15 cellular contexts compared by ENCODE assay signal in the genomic region with DNA sequence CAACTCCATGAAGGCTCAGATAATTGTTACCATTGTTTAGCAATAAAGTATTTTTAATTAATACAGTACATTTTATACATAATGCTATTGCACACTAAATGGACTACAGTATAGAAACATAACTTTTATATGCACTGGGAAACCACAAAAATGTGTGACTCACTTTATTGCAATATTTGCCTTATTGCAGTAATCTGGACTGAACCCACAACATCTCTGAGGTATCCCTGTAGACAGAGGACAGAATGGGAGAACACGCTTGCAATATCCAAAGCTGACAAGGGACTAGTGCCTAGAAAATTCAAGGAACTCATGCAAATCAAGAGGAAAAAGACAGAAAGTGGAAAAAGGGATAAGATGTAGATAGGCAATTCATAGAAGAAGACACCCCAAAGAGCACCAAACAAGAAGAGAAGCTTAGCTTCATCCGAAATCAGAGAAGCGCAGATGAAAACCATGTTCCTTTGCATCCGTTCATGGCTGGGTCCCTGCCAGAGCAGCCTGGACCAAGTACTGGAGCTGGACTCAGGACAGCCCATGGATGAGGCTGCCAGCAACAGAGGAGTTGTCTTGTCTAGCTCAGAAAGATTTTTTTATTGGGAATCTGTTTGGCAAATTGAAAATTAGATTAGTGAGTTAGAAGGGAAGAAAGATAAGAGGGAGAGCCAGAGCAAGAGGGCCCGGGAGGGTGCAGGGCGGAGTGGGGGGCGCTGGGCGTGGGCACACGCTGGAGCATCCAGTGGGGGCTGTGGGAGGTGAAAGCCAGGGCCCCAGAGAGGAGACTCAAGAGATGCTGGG. TPM values are rescaled to one million over a fixed set of nuclear protein-coding genes. Genes with fewer than 3 reads are reported as not detected.
A peak's percentile ranks its signal among the peaks of the same experiment; 100 is the strongest.
DNase-seq lines count a peak whose midpoint lies in the region; ATAC-seq and TF ChIP-seq lines count a peak whose summit lies in the region.
"Had no signal": no experiment of that assay in that cellular context is flagged by ENCODE, and none has a peak within 500 bp of the region (broad histone marks: within the 10 kb centered on the region; RNA-seq: fewer than 3 reads in every experiment).

No MANE protein-coding gene starts in this region.

- intact Hi-C loops in sciatic nerve (cut with DNase I): no loop called here
- intact Hi-C loops in body of pancreas (cut with DNase I): no loop called here

- no peak overlapping the region for H3K27ac ChIP-seq in body of pancreas
- H3K27ac ChIP-seq in neural progenitor cell: no peak overlapping the region
- H3K27ac ChIP-seq: tibial artery had no signal

- no peaks in the 10 kb centered on the region for H4K20me1 ChIP-seq in neural progenitor cell (ENCODE audit: low read depth)

- TF ChIP-seq CTCF in body of pancreas (IDR thresholded peaks at IDR 0.05) (no peak), neural progenitor cell (IDR thresholded peaks at IDR 0.05) (no peak)

- no peaks in the 10 kb centered on the region for H3K27me3 ChIP-seq in body of pancreas
- H3K27me3 ChIP-seq in neural progenitor cell: no peaks in the 10 kb centered on the region

- ATAC-seq in sciatic nerve (peak; percentile 66), GM21529 (IDR thresholded peaks at IDR 0.05; ENCODE audit: unreplicated experiment) (no peak), body of pancreas (no peak)
- ATAC-seq: effector memory CD8-positive, alpha-beta T cell had no signal

- H3K27ac Mint-ChIP-seq in neural progenitor cell: no peak overlapping the region
- H3K27ac Mint-ChIP-seq: effector memory CD8-positive, alpha-beta T cell had no signal

- H3K36me3 ChIP-seq in body of pancreas (replicated peaks in 1 of 2; ENCODE audit: insufficient read depth in 1 of 2, low read depth in 2 of 2): no peaks in the 10 kb centered on the region
- H3K36me3 ChIP-seq in neural progenitor cell: no peaks in the 10 kb centered on the region
- H3K36me3 ChIP-seq: tibial artery had no signal

- no peaks in the 10 kb centered on the region for H3K79me2 ChIP-seq in neural progenitor cell (ENCODE audit: low read depth)

- H3K4me3 Mint-ChIP-seq in neural progenitor cell: no peak overlapping the region
- H3K4me3 Mint-ChIP-seq: effector memory CD8-positive, alpha-beta T cell had no signal

- 67 to 68% methylated on average over 9 of the region's 9 CpGs for WGBS in body of pancreas, 2 donors

- H3F3A ChIP-seq in neural progenitor cell (ENCODE audit: low read depth): no peaks in the 10 kb centered on the region

- H3K4me1 Mint-ChIP-seq in neural progenitor cell: peaks cover 2% of the 10 kb centered on the region

- peaks cover 7% of the 10 kb centered on the region for H3K9me3 Mint-ChIP-seq in neural progenitor cell
- H3K9me3 Mint-ChIP-seq: effector memory CD8-positive, alpha-beta T cell had no signal

- TF ChIP-seq POLR2A in body of pancreas (IDR thresholded peaks at IDR 0.05): no peak

- H3K9me3 ChIP-seq in body of pancreas (no peaks in the 10 kb centered on the region), neural progenitor cell (ENCODE audit: low read depth) (no peaks in the 10 kb centered on the region)
- H3K9me3 ChIP-seq: tibial artery had no signal

- no peak overlapping the region for H2AFZ ChIP-seq in neural progenitor cell (replicated peaks)

- H3K36me3 Mint-ChIP-seq in neural progenitor cell: no peaks in the 10 kb centered on the region

- peak; percentile 55 for DNase-seq in GM03348 (ENCODE audit: low spot score)
- DNase-seq in NCI-H460 (ENCODE audit: extremely low read depth, low read depth): peak; percentile 58
- DNase-seq in dedifferentiated amniotic fluid mesenchymal stem cell (ENCODE audit: extremely low spot score): peak; percentile 80
- DNase-seq in sciatic nerve (ENCODE audit: low spot score): no peak
- no peak for DNase-seq in body of pancreas
- no peak for DNase-seq in NCI-H510A treated with DMSO at 0.1 percent for 48 hours (lab: John Stamatoyannopoulos, UW)
- DNase-seq in neural progenitor cell (ENCODE audit: low spot score): no peak
- DNase-seq: activated CD4-positive, CD25-positive, alpha-beta regulatory T cell treated with anti-CD3 and anti-CD28 coated beads, Interleukin-2, amount 50 U/mL, for 72 hours; activated naive CD4-positive, alpha-beta T cell; DMS79; effector memory CD8-positive, alpha-beta T cell; NCI-H1105; tibial artery had no signal

- peaks cover 3% of the 10 kb centered on the region for H3K27me3 Mint-ChIP-seq in neural progenitor cell (ENCODE audit: insufficient read depth, low read depth)

- no peak overlapping the region for H3K9ac ChIP-seq in neural progenitor cell

- H3K4me1 ChIP-seq in body of pancreas (no peaks in the 10 kb centered on the region), neural progenitor cell (peaks cover 6% of the 10 kb centered on the region)
- H3K4me1 ChIP-seq: tibial artery had no signal

- H3K4me2 ChIP-seq in neural progenitor cell: no peak overlapping the region

- H3K4me3 ChIP-seq in body of pancreas (no peak overlapping the region), neural progenitor cell (no peak overlapping the region)
- H3K4me3 ChIP-seq: tibial artery had no signal

RNA-seq across cellular contexts. Expression of a gene that starts 16.0 kb away (rescaled TPM):
- not detected in 2 replicates for total RNA-seq in NCI-H460 (2014; rRNA removed; shearing (Covaris generic))
- not detected in 2 replicates for polyA plus RNA-seq in NCI-H460 (2014; cell fraction: nucleus; rRNA removed)
- not detected for total RNA-seq in sciatic nerve
- total RNA-seq in body of pancreas: not detected
- not detected in 2 replicates for total RNA-seq in neural progenitor cell (ENCODE audit: low replicate concordance)
- total RNA-seq: omental fat pad had no signal

Comparison
In these comparisons a context has a peak if more than half of its experiments do, and no peak if none do; other contexts are left out.
1. DNase-seq: peak in GM03348 (single experiment), NCI-H460 (single experiment) and dedifferentiated amniotic fluid mesenchymal stem cell (single experiment); none in sciatic nerve (single experiment), body of pancreas (0 of 4), NCI-H510A treated with DMSO at 0.1 percent for 48 hours (single experiment) and neural progenitor cell (single experiment).